1 cellular context compared by ENCODE assay signal in genomic region chr15:41592718-41593117, GRCh38.
TF ChIP-seq lines count a peak whose summit lies in the region.

No MANE protein-coding gene starts in this region.

TF ChIP-seq in HCT116, 20 proteins besides CTCF, POLR2A, EP300 and RAD21:
- TF ChIP-seq FOSL1 (IDR thresholded peaks at IDR 0.05; ENCODE audit: low read depth), result peak; percentile 65
- peak; percentile 57 for TF ChIP-seq JUND (IDR thresholded peaks at IDR 0.05)
